ENCODE assay signal across 11 cellular contexts in genomic region chr14:24397639-24398297, GRCh38. TPM values are rescaled to one million over a fixed set of nuclear protein-coding genes. Genes with fewer than 3 reads are reported as not detected.
DNase-seq lines count a peak whose midpoint lies in the region; ATAC-seq and TF ChIP-seq lines count a peak whose summit lies in the region.
"Had no signal": no experiment of that assay in that cellular context is flagged by ENCODE, and none has a peak within 500 bp of the region (broad histone marks: within the 10 kb centered on the region; RNA-seq: fewer than 3 reads in every experiment).

No MANE protein-coding gene starts in this region.

- in situ Hi-C loops in GM13977 (cut with MboI; ENCODE audit: low pct_unique_long_range_greater_than_20kb, low sequenced_read_pairs, unreplicated experiment), result no loop called here

- DNase-seq in cardiac muscle cell (ENCODE audit: low read depth in 1 of 2, low spot score in 1 of 2) (no peak), left cardiac atrium (no peak), neural progenitor cell (ENCODE audit: low spot score) (peak; percentile 7), GM13977 (ENCODE audit: low spot score) (no peak)
- no peak for DNase-seq in activated CD4-positive, alpha-beta T cell treated with anti-CD3 and anti-CD28 coated beads, Interleukin-2, amount 50 U/mL, for 48 hours
- DNase-seq: ACHN, HCEC 1CT, NCI-H526 had no signal

- WGBS in esophagus, 2 donors, result 46 to 52% methylated on average over 6 of the region's 6 CpGs
- 38% methylated on average over 6 of the region's 6 CpGs for WGBS in urinary bladder

- peak overlapping the region; percentile 76 for H3K27ac Mint-ChIP-seq in neural progenitor cell

- TF ChIP-seq CTCF in cardiac muscle cell (IDR thresholded peaks at IDR 0.05; ENCODE audit: low read depth, low read length), result no peak
- no peak for TF ChIP-seq CTCF in neural progenitor cell (IDR thresholded peaks at IDR 0.05)
- no peak for TF ChIP-seq CTCF in GM13977 (IDR thresholded peaks at IDR 0.05; ENCODE audit: extremely low read depth, insufficient read depth, missing control alignments)

- no peaks in the 10 kb centered on the region for H3K27me3 ChIP-seq in cardiac muscle cell
- no peaks in the 10 kb centered on the region for H3K27me3 ChIP-seq in esophagus (ENCODE audit: control insufficient read depth in 1 of 2, insufficient read depth in 2 of 2, low read length in 2 of 2)
- no peaks in the 10 kb centered on the region for H3K27me3 ChIP-seq in neural progenitor cell

- no peaks in the 10 kb centered on the region for H4K20me1 ChIP-seq in neural progenitor cell (ENCODE audit: low read depth)

- ATAC-seq in left cardiac atrium (no peak), GM18861 (IDR thresholded peaks at IDR 0.05; ENCODE audit: unreplicated experiment) (no peak)

- H3K4me3 ChIP-seq in cardiac muscle cell, result no peak overlapping the region
- no peak overlapping the region for H3K4me3 ChIP-seq in esophagus (ENCODE audit: low read depth in 1 of 2, low read length in 2 of 2)
- H3K4me3 ChIP-seq in neural progenitor cell, result peak overlapping the region; percentile 58
- no peak overlapping the region for H3K4me3 ChIP-seq in urinary bladder (ENCODE audit: low read depth, low read length)

- H3K9ac ChIP-seq in neural progenitor cell, result no peak overlapping the region

- peaks cover 25% of the 10 kb centered on the region for H3K4me1 ChIP-seq in cardiac muscle cell (ENCODE audit: low read depth)
- H3K4me1 ChIP-seq in esophagus (ENCODE audit: control insufficient read depth in 2 of 2, insufficient read depth in 2 of 2, low read length in 1 of 2), result peaks cover 15 to 30% of the 10 kb centered on the region in 2 donors
- peaks cover 34% of the 10 kb centered on the region for H3K4me1 ChIP-seq in neural progenitor cell
- H3K4me1 ChIP-seq in urinary bladder (ENCODE audit: insufficient read depth), result no peaks in the 10 kb centered on the region

- H3K36me3 ChIP-seq in cardiac muscle cell (no peaks in the 10 kb centered on the region), esophagus (ENCODE audit: control insufficient read depth in 2 of 2, insufficient read depth in 2 of 2, low read length in 1 of 2) (no peaks in the 10 kb centered on the region), neural progenitor cell (no peaks in the 10 kb centered on the region), urinary bladder (ENCODE audit: insufficient read depth) (no peaks in the 10 kb centered on the region)

- peak overlapping the region; percentile 52 for H2AFZ ChIP-seq in neural progenitor cell (replicated peaks)

- intact Hi-C loops in left cardiac atrium (cut with DNase I), result no loop called here

- H3K27me3 Mint-ChIP-seq in neural progenitor cell (ENCODE audit: insufficient read depth, low read depth), result peaks cover 4% of the 10 kb centered on the region

- H3K9me3 ChIP-seq in cardiac muscle cell (ENCODE audit: low read depth), result no peaks in the 10 kb centered on the region
- H3K9me3 ChIP-seq in esophagus (ENCODE audit: control insufficient read depth in 2 of 2, insufficient read depth in 1 of 2, low read depth in 1 of 2, low read length in 1 of 2), result no peaks in the 10 kb centered on the region
- H3K9me3 ChIP-seq in neural progenitor cell (ENCODE audit: low read depth), result no peaks in the 10 kb centered on the region

- H3K79me2 ChIP-seq in neural progenitor cell (ENCODE audit: low read depth), result peaks cover 18% of the 10 kb centered on the region

- no peaks in the 10 kb centered on the region for H3K36me3 Mint-ChIP-seq in neural progenitor cell

- H3K9me3 Mint-ChIP-seq in neural progenitor cell, result no peaks in the 10 kb centered on the region

- peak overlapping the region; percentile 76 for H3K4me3 Mint-ChIP-seq in neural progenitor cell

- peaks cover 9% of the 10 kb centered on the region for H3F3A ChIP-seq in neural progenitor cell (ENCODE audit: low read depth)

- peaks cover 28% of the 10 kb centered on the region for H3K4me1 Mint-ChIP-seq in neural progenitor cell

- H3K27ac ChIP-seq in cardiac muscle cell (peak overlapping the region; percentile 69), esophagus (ENCODE audit: low read depth in 2 of 2, low read length in 1 of 2) (peak overlapping the region; percentile 87 to 90), neural progenitor cell (no peak overlapping the region), urinary bladder (ENCODE audit: low read depth) (peak overlapping the region; percentile 61)

- peak overlapping the region; percentile 83 for H3K4me2 ChIP-seq in neural progenitor cell

RNA-seq across cellular contexts. Expression of gene NYNRIN, which starts 1.0 kb away (rescaled TPM):
- total RNA-seq in cardiac muscle cell (37.2 and 56.2 TPM in 2 replicates), left cardiac atrium (10 to 100 TPM in 1 of 2 donors, 1 to 10 TPM in 1; 6.5 to 12.0 TPM), neural progenitor cell (ENCODE audit: low replicate concordance) (15.5 and 34.3 TPM in 2 replicates), urinary bladder (35.4 TPM)
- polyA plus RNA-seq in cardiac muscle cell (21.3 and 30.7 TPM in 2 replicates), esophagus (1 to 10 TPM; 4.8 to 5.6 TPM), urinary bladder (13.5 TPM)

RNA-seq across cellular contexts. Expression of gene NFATC4, which starts 29.8 kb away (rescaled TPM):
- total RNA-seq in cardiac muscle cell, result 56.8 and 117 TPM in 2 replicates
- 83.2 and 120 TPM in 2 replicates for polyA plus RNA-seq in cardiac muscle cell
- total RNA-seq in left cardiac atrium, result 10 to 100 TPM; 23.9 to 30.9 TPM
- 10 to 100 TPM; 20.9 to 25.6 TPM for polyA plus RNA-seq in esophagus
- 38.2 and 95.3 TPM in 2 replicates for total RNA-seq in neural progenitor cell (ENCODE audit: low replicate concordance)
- 41.8 TPM for total RNA-seq in urinary bladder
- polyA plus RNA-seq in urinary bladder, result 136 TPM

RNA-seq across cellular contexts. Expression of gene CBLN3, which starts 31.7 kb away (rescaled TPM):
- 2.3 and 3.3 TPM in 2 replicates for total RNA-seq in cardiac muscle cell
- polyA plus RNA-seq in cardiac muscle cell, result 3.1 and 5.3 TPM in 2 replicates
- total RNA-seq in left cardiac atrium, result 1 to 10 TPM; 2.2 to 2.5 TPM
- polyA plus RNA-seq in esophagus, result under 1 TPM; 0.75 to 0.86 TPM
- 0.25 TPM in 1 of 2 replicates, not detected in the other for total RNA-seq in neural progenitor cell (ENCODE audit: low replicate concordance)
- 1.8 TPM for total RNA-seq in urinary bladder
- polyA plus RNA-seq in urinary bladder, result 5.9 TPM

RNA-seq across cellular contexts. Expression of gene KHNYN, which starts 32.0 kb away (rescaled TPM):
- 62.2 and 90.7 TPM in 2 replicates for total RNA-seq in cardiac muscle cell
- 34.7 and 35.7 TPM in 2 replicates for polyA plus RNA-seq in cardiac muscle cell
- 10 to 100 TPM; 24.8 to 27.1 TPM for total RNA-seq in left cardiac atrium
- 10 to 100 TPM; 20.8 to 24.4 TPM for polyA plus RNA-seq in esophagus
- 20.4 and 34.7 TPM in 2 replicates for total RNA-seq in neural progenitor cell (ENCODE audit: low replicate concordance)
- 51.4 TPM for total RNA-seq in urinary bladder
- 37.5 TPM for polyA plus RNA-seq in urinary bladder

RNA-seq across cellular contexts. Expression of gene SDR39U1, which starts 44.8 kb away (rescaled TPM):
- total RNA-seq in cardiac muscle cell, result 60.4 and 63.9 TPM in 2 replicates
- polyA plus RNA-seq in cardiac muscle cell, result 163 TPM in 2 replicates
- total RNA-seq in left cardiac atrium, result 10 to 100 TPM; 72.0 to 78.8 TPM
- polyA plus RNA-seq in esophagus, result 10 to 100 TPM; 38.1 to 39.8 TPM
- 19.0 and 37.8 TPM in 2 replicates for total RNA-seq in neural progenitor cell (ENCODE audit: low replicate concordance)
- 12.3 TPM for total RNA-seq in urinary bladder
- 70.9 TPM for polyA plus RNA-seq in urinary bladder
